In the genomic region with DNA sequence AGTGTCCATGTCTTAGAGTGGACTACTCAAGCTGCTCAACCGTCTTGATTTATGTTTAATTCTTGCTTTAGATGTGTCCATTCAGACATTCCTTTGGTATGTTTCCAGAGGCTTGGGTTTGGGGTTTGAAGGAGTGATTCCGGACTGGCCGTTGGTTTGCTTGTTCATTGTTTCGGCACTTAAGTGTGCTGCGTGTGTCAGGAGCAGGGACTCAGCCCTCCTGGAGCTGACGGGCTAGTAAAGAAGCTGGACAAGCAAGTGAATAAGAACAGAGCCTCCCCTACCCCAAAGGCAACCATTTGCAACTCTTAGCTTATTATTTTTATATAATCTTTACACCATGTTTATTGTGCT, we compare ENCODE assay signal across 15 cellular contexts.
"Had no signal": no experiment of that assay in that cellular context is flagged by ENCODE, and none has a peak within 500 bp of the region (broad histone marks: within the 10 kb centered on the region; RNA-seq: fewer than 3 reads in every experiment).

No MANE protein-coding gene starts in this region.

- ATAC-seq: activated CD4-positive, CD25-positive, alpha-beta regulatory T cell treated with anti-CD3 and anti-CD28 coated beads, Interleukin-2, amount 50 U/mL, for 24 hours; activated CD8-positive, alpha-beta memory T cell treated with anti-CD3 and anti-CD28 coated beads, Interleukin-2, amount 10 ng/mL, durations not matched to agents 7 days and 5 days; natural killer cell had no signal

- H3K27ac ChIP-seq: psoas muscle, right lobe of liver, testis had no signal

- DNase-seq: activated CD4-positive, alpha-beta T cell treated with anti-CD3 and anti-CD28 coated beads, Interleukin-2, amount 50 U/mL, for 48 hours; activated CD8-positive, alpha-beta memory T cell treated with anti-CD3 and anti-CD28 coated beads, Interleukin-2, amount 10 ng/mL, durations not matched to agents 7 days and 5 days; activated effector memory CD4-positive, alpha-beta T cell treated with Interleukin-2 at 50 U/mL for 16 hours; activated T-cell treated with anti-CD3 and anti-CD28 coated beads, Interleukin-2, amount 50 U/mL, for 24 hours; amygdala; left cardiac atrium; natural killer cell; nucleus accumbens; psoas muscle; right lobe of liver; spleen; stimulated activated naive CD4-positive, alpha-beta T cell treated with Interleukin-2 at 50 U/mL for 16 hours; testis had no signal

- H3K36me3 ChIP-seq: right lobe of liver had no signal

- H3K9me3 ChIP-seq: right lobe of liver, testis had no signal

- H3K27me3 ChIP-seq: right lobe of liver, spleen, testis had no signal

- H3K4me1 ChIP-seq: psoas muscle, right lobe of liver, testis had no signal

- H3K4me3 ChIP-seq: lung, psoas muscle, right lobe of liver, spleen, testis had no signal
